Comparison of ENCODE assay signal across 9 cellular contexts in the genomic region with DNA sequence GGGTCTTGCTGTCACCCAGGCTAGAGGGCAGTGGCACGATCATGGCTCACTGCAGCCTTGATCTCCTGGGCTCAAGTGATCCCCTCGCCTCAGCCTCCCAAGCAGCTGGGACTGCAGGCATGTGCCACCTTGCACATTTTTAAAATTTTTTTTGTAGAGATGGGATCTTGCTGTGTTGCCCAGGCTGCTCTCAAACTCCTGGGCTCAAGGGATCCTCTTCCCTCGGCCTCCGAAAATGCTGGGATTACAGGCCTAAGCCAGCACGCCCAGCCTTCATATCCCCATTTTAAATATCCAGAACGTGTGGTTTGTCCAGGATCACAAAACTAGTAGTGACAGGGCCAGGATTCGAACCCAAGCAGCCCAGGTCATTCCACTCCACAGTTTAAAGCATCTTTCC. TPM values are rescaled to one million over a fixed set of nuclear protein-coding genes. Genes with fewer than 3 reads are reported as not detected.
A peak's percentile ranks its signal among the peaks of the same experiment; 100 is the strongest.
DNase-seq lines count a peak whose midpoint lies in the region; ATAC-seq and TF ChIP-seq lines count a peak whose summit lies in the region.
"Not testable (repeated sequence)": the region's sequence is repeated elsewhere in the genome, so short reads cannot be mapped to it uniquely, and the experiment has no call there.
"Had no signal": no experiment of that assay in that cellular context is flagged by ENCODE, and none has a peak within 500 bp of the region (broad histone marks: within the 10 kb centered on the region; RNA-seq: fewer than 3 reads in every experiment).

No MANE protein-coding gene starts in this region.

- not testable (repeated sequence) for TF ChIP-seq EP300 in sigmoid colon (IDR thresholded peaks at IDR 0.05)

- not testable (repeated sequence) for H3F3A ChIP-seq in PC-9 (ENCODE audit: insufficient read depth, low read depth)

- intact Hi-C loops in CD4-positive, alpha-beta memory T cell (cut with micrococcal nuclease), result loop anchor here (1.0 kb wide), 1 partner anchor 17 kb away; no protein-coding TSS in a partner anchor
- intact Hi-C loops in HCT116 (cut with micrococcal nuclease), result not testable (repeated sequence)
- intact Hi-C loops in PC-9 (cut with micrococcal nuclease; ENCODE audit: unreplicated experiment), result loop anchor here (2.0 to 5.0 kb wide), 2 partner anchors 77 to 180 kb away; no protein-coding TSS in a partner anchor
- intact Hi-C loops in naive thymus-derived CD4-positive, alpha-beta T cell (cut with micrococcal nuclease), result loop anchor here (1.0 to 5.0 kb wide), 6 partner anchors 17 to 465 kb away; no protein-coding TSS in a partner anchor
- intact Hi-C loops in sigmoid colon (cut with DNase I), result loop anchor here (2.0 kb wide), 1 partner anchor 17 kb away; no protein-coding TSS in a partner anchor

- CTCF ChIA-PET in CD4-positive, alpha-beta memory T cell (lab: Charles Lee; ENCODE audit: partially characterized antibody), result interaction anchor here (0.7 to 2.7 kb wide), 11 partner anchors 15 to 463 kb away, joined by 3 to 24 read pairs (median 4); no protein-coding TSS in a partner anchor
- CTCF ChIA-PET in HCT116 (lab: Charles Lee), result interaction anchor here (1.1 to 1.7 kb wide), 6 partner anchors 11 to 819 kb away, joined by 3 to 13 read pairs (median 4); no protein-coding TSS in a partner anchor
- CTCF ChIA-PET in PC-9 (lab: Charles Lee), result interaction anchor here (1.0 kb wide), 1 partner anchor 153 kb away, joined by 3 read pairs; no protein-coding TSS in a partner anchor
- CTCF ChIA-PET in activated CD8-positive, alpha-beta memory T cell treated with anti-CD3 and anti-CD28 coated beads, Interleukin-2, amount 10 ng/mL, durations not matched to agents 7 days and 5 days (lab: Charles Lee), result interaction anchor here (0.8 to 2.5 kb wide), 8 partner anchors 8 to 464 kb away, joined by 3 to 10 read pairs (median 4); no protein-coding TSS in a partner anchor
- CTCF ChIA-PET in naive thymus-derived CD4-positive, alpha-beta T cell (lab: Charles Lee), result interaction anchor here (0.6 to 1.5 kb wide), 5 partner anchors 13 to 223 kb away, joined by 3 to 11 read pairs (median 4); a partner anchor contains a TSS

- H3K9ac ChIP-seq in HCT116 (ENCODE audit: low read length), result not testable (repeated sequence)

- H3K4me2 ChIP-seq in HCT116 (ENCODE audit: low read length) (peak overlapping the region; percentile 64), PC-9 (peak overlapping the region; percentile 80; the same call in 1 of the 2 replicates)

- not testable (repeated sequence) for H3K79me2 ChIP-seq in HCT116 (ENCODE audit: insufficient read depth, low read length); PC-9 (ENCODE audit: low read depth)

- not testable (repeated sequence) for ATAC-seq in HCT116; activated CD8-positive, alpha-beta memory T cell treated with anti-CD3 and anti-CD28 coated beads, Interleukin-2, amount 10 ng/mL, durations not matched to agents 7 days and 5 days; effector memory CD8-positive, alpha-beta T cell (replicated peaks); naive thymus-derived CD4-positive, alpha-beta T cell

- TF ChIP-seq POLR2A in HCT116 (IDR thresholded peaks at IDR 0.05; ENCODE audit: borderline replicate concordance, extremely low read depth, insufficient read depth, insufficient read length); sigmoid colon (IDR thresholded peaks at IDR 0.05): not testable (repeated sequence)

- H3K4me3 ChIP-seq in CD4-positive, alpha-beta memory T cell (ENCODE audit: low read length in 2 of 2); PC-9: not testable (repeated sequence)
- H3K4me3 ChIP-seq in HCT116 (replicated peaks in 1 of 2; ENCODE audit: low read depth in 1 of 2, low read length in 2 of 2), result peak overlapping the region in 1 of 2 experiments; percentile 28; a peak in 2 of 4 replicates
- H3K4me3 ChIP-seq in naive thymus-derived CD4-positive, alpha-beta T cell (ENCODE audit: low read length), result peak overlapping the region; percentile 41
- peak overlapping the region in 1 of 4 donors; percentile 25 for H3K4me3 ChIP-seq in sigmoid colon

- BruUV-seq in HCT116 (replicated peaks; lab: Mats Ljungman, UMichigan); PC-9 (replicated peaks; lab: Mats Ljungman, UMichigan): not testable (repeated sequence)

- not testable (repeated sequence) for H3K36me3 Mint-ChIP-seq in CD4-positive, alpha-beta memory T cell; activated CD8-positive, alpha-beta memory T cell treated with anti-CD3 and anti-CD28 coated beads, Interleukin-2, amount 10 ng/mL, durations not matched to agents 7 days and 5 days; effector memory CD8-positive, alpha-beta T cell (ENCODE audit: insufficient read depth); naive thymus-derived CD4-positive, alpha-beta T cell

- not testable (repeated sequence) for H3K27me3 ChIP-seq in CD4-positive, alpha-beta memory T cell (ENCODE audit: insufficient read depth, low read length); HCT116 (ENCODE audit: insufficient read depth, low read length); PC-9 (ENCODE audit: insufficient read depth, low read depth); naive thymus-derived CD4-positive, alpha-beta T cell (ENCODE audit: control insufficient read depth in 2 of 2, insufficient read depth in 2 of 2, low read length in 2 of 2); sigmoid colon

- not testable (repeated sequence) for H4K20me1 ChIP-seq in HCT116 (ENCODE audit: insufficient read depth); PC-9 (ENCODE audit: insufficient read depth)

- POLR2A ChIA-PET in CD4-positive, alpha-beta memory T cell (lab: Charles Lee; ENCODE audit: partially characterized antibody), result interaction anchor here (0.7 to 1.4 kb wide), 3 partner anchors 157 to 200 kb away, joined by 3 read pairs; no protein-coding TSS in a partner anchor
- POLR2A ChIA-PET in HCT116 (lab: Charles Lee); PC-9 (lab: Charles Lee; ENCODE audit: unreplicated experiment); naive thymus-derived CD4-positive, alpha-beta T cell (lab: Charles Lee): not testable (repeated sequence)

- whole genome bisulfite sequencing in sigmoid colon, 2 donors, result 74 to 78% methylated on average over 7 of the region's 7 CpGs

- H3K36me3 ChIP-seq in CD4-positive, alpha-beta memory T cell (ENCODE audit: insufficient read depth, low read length); HCT116 (ENCODE audit: control insufficient read depth in 1 of 2, insufficient read depth in 2 of 2, low read length in 2 of 2); PC-9 (ENCODE audit: low read depth); naive thymus-derived CD4-positive, alpha-beta T cell (ENCODE audit: control insufficient read depth in 2 of 3, insufficient read depth in 3 of 3, low read length in 3 of 3); sigmoid colon: not testable (repeated sequence)

- not testable (repeated sequence) for TF ChIP-seq CTCF in HCT116 (IDR thresholded peaks at IDR 0.05 in 2 of 3, conservative IDR thresholded peaks at IDR 0.05 in 1 of 3; ENCODE audit: borderline replicate concordance in 1 of 3, insufficient read depth in 1 of 3, low read depth in 2 of 3, low read length in 2 of 3); PC-9 (conservative IDR thresholded peaks at IDR 0.05); sigmoid colon (IDR thresholded peaks at IDR 0.05)

- peaks cover 16% of the 10 kb centered on the region for H3K4me1 ChIP-seq in CD4-positive, alpha-beta memory T cell (ENCODE audit: insufficient read depth, low read length)
- peaks cover 0 to 13% of the 10 kb centered on the region in 2 experiments; a peak in 2 of 4 replicates for H3K4me1 ChIP-seq in HCT116 (ENCODE audit: control insufficient read depth in 1 of 2, insufficient read depth in 2 of 2, low read length in 2 of 2)
- not testable (repeated sequence) for H3K4me1 ChIP-seq in PC-9 (replicated peaks; ENCODE audit: insufficient read depth)
- H3K4me1 ChIP-seq in naive thymus-derived CD4-positive, alpha-beta T cell (ENCODE audit: control insufficient read depth in 2 of 2, insufficient read depth in 2 of 2, low read length in 2 of 2), result peaks cover 15 to 16% of the 10 kb centered on the region in 2 donors
- H3K4me1 ChIP-seq in sigmoid colon, result peaks cover 0 to 15% (median 7%) of the 10 kb centered on the region in 4 donors

- DNase-seq in CD4-positive, alpha-beta memory T cell; HCT116 (ENCODE audit: low read depth, low spot score); PC-9; activated CD8-positive, alpha-beta memory T cell treated with anti-CD3 and anti-CD28 coated beads, Interleukin-2, amount 10 ng/mL, durations not matched to agents 7 days and 5 days; effector memory CD8-positive, alpha-beta T cell; naive thymus-derived CD4-positive, alpha-beta T cell; sigmoid colon: not testable (repeated sequence)

- peak overlapping the region; percentile 68 for H2AFZ ChIP-seq in HCT116 (ENCODE audit: low read depth, low read length, poor library complexity, severe bottlenecking)
- not testable (repeated sequence) for H2AFZ ChIP-seq in PC-9

- H3K27me3 Mint-ChIP-seq in CD4-positive, alpha-beta memory T cell; effector memory CD8-positive, alpha-beta T cell: not testable (repeated sequence)
- peaks cover 23% of the 10 kb centered on the region for H3K27me3 Mint-ChIP-seq in activated CD8-positive, alpha-beta memory T cell treated with anti-CD3 and anti-CD28 coated beads, Interleukin-2, amount 10 ng/mL, durations not matched to agents 7 days and 5 days
- H3K27me3 Mint-ChIP-seq in naive thymus-derived CD4-positive, alpha-beta T cell, result peaks cover 0 to 33% (median 0%) of the 10 kb centered on the region in 5 donors

- H3K27ac ChIP-seq in CD4-positive, alpha-beta memory T cell (ENCODE audit: low read depth, low read length); HCT116 (ENCODE audit: low read depth, low read length); PC-9; naive thymus-derived CD4-positive, alpha-beta T cell (ENCODE audit: low read depth, low read length): not testable (repeated sequence)
- H3K27ac ChIP-seq in sigmoid colon, result peak overlapping the region in 3 of 4 donors; percentile 41 to 74 (median 70)

- not testable (repeated sequence) for H3K9me2 ChIP-seq in HCT116 (ENCODE audit: insufficient read depth); PC-9 (ENCODE audit: insufficient read depth)

- H3K9me3 ChIP-seq in CD4-positive, alpha-beta memory T cell (ENCODE audit: control insufficient read depth in 1 of 2, low read length in 2 of 2); HCT116 (ENCODE audit: control insufficient read depth in 1 of 2, insufficient read depth in 1 of 2, low read depth in 1 of 2, low read length in 2 of 2); PC-9 (ENCODE audit: insufficient read depth, low read depth); naive thymus-derived CD4-positive, alpha-beta T cell (ENCODE audit: control insufficient read depth in 2 of 3, low read length in 3 of 3); sigmoid colon: not testable (repeated sequence)

- not testable (repeated sequence) for TF ChIP-seq RAD21 in HCT116 (IDR thresholded peaks at IDR 0.05; ENCODE audit: low read depth)

- RAD21 ChIA-PET in HCT116 (lab: Charles Lee; ENCODE audit: low non-redundant PET in 1 of 2, low total read pairs in 2 of 2, uncharacterized antibody in 2 of 2, unreplicated experiment in 2 of 2), result interaction anchor here in 1 of 2 experiments (1.2 kb wide), 1 partner anchor 17 kb away, joined by 6 read pairs; no protein-coding TSS in a partner anchor

- H3K27ac Mint-ChIP-seq in CD4-positive, alpha-beta memory T cell, result peak overlapping the region; percentile 68 to 96 (median 94)
- not testable (repeated sequence) for H3K27ac Mint-ChIP-seq in activated CD8-positive, alpha-beta memory T cell treated with anti-CD3 and anti-CD28 coated beads, Interleukin-2, amount 10 ng/mL, durations not matched to agents 7 days and 5 days
- peak overlapping the region; percentile 75 to 87 for H3K27ac Mint-ChIP-seq in effector memory CD8-positive, alpha-beta T cell
- H3K27ac Mint-ChIP-seq in naive thymus-derived CD4-positive, alpha-beta T cell, result peak overlapping the region in 8 of 9 donors; percentile 3 to 96 (median 78)

- H3K4me1 Mint-ChIP-seq in CD4-positive, alpha-beta memory T cell, result peaks cover 12 to 30% (median 22%) of the 10 kb centered on the region in 4 donors
- H3K4me1 Mint-ChIP-seq in activated CD8-positive, alpha-beta memory T cell treated with anti-CD3 and anti-CD28 coated beads, Interleukin-2, amount 10 ng/mL, durations not matched to agents 7 days and 5 days, result peaks cover 13% of the 10 kb centered on the region
- peaks cover 28 to 33% of the 10 kb centered on the region in 2 donors for H3K4me1 Mint-ChIP-seq in effector memory CD8-positive, alpha-beta T cell (ENCODE audit: low read depth in 2 of 2)
- peaks cover 14 to 26% (median 21%) of the 10 kb centered on the region in 7 donors for H3K4me1 Mint-ChIP-seq in naive thymus-derived CD4-positive, alpha-beta T cell

- H3K9me3 Mint-ChIP-seq in CD4-positive, alpha-beta memory T cell; activated CD8-positive, alpha-beta memory T cell treated with anti-CD3 and anti-CD28 coated beads, Interleukin-2, amount 10 ng/mL, durations not matched to agents 7 days and 5 days (ENCODE audit: low read depth); effector memory CD8-positive, alpha-beta T cell; naive thymus-derived CD4-positive, alpha-beta T cell: not testable (repeated sequence)

- peak overlapping the region in 6 of 8 donors; percentile 82 to 88 (median 86) for H3K4me3 Mint-ChIP-seq in CD4-positive, alpha-beta memory T cell
- H3K4me3 Mint-ChIP-seq in activated CD8-positive, alpha-beta memory T cell treated with anti-CD3 and anti-CD28 coated beads, Interleukin-2, amount 10 ng/mL, durations not matched to agents 7 days and 5 days, result peak overlapping the region; percentile 40
- H3K4me3 Mint-ChIP-seq in effector memory CD8-positive, alpha-beta T cell, result peak overlapping the region; percentile 76 to 82
- peak overlapping the region in 7 of 10 donors; percentile 78 to 88 (median 84) for H3K4me3 Mint-ChIP-seq in naive thymus-derived CD4-positive, alpha-beta T cell

RNA-seq across cellular contexts. Expression of a gene that starts 13.1 kb away (rescaled TPM):
- not detected for total RNA-seq in CD4-positive, alpha-beta memory T cell
- not detected for polyA plus RNA-seq in CD4-positive, alpha-beta memory T cell
- total RNA-seq in HCT116 (2021; ENCODE audit: unreplicated experiment), result not detected
- 0.14 and 0.21 TPM in 2 replicates for polyA plus RNA-seq in HCT116 (2012)
- not detected in 2 replicates for total RNA-seq in PC-9 (2021)
- not detected for total RNA-seq in activated CD8-positive, alpha-beta memory T cell treated with anti-CD3 and anti-CD28 coated beads, Interleukin-2, amount 10 ng/mL, durations not matched to agents 7 days and 5 days
- 1 to 10 TPM in 1 of 5 experiments, under 1 TPM in 2, not detected in 2; 0.32 to 1.1 (median 0.96) TPM for total RNA-seq in naive thymus-derived CD4-positive, alpha-beta T cell
- polyA plus RNA-seq in naive thymus-derived CD4-positive, alpha-beta T cell, result not detected
- not detected for total RNA-seq in sigmoid colon
- not detected for polyA plus RNA-seq in sigmoid colon
- total RNA-seq: HT-29, SJCRH30 had no signal

RNA-seq across cellular contexts. Expression of a gene that starts 39.1 kb away (rescaled TPM):
- not detected for total RNA-seq in CD4-positive, alpha-beta memory T cell
- polyA plus RNA-seq in CD4-positive, alpha-beta memory T cell, result not detected
- not detected for total RNA-seq in HCT116 (2021; ENCODE audit: unreplicated experiment)
- not detected in 2 replicates for polyA plus RNA-seq in HCT116 (2012)
- total RNA-seq in PC-9 (2021), result not detected in 2 replicates
- total RNA-seq in activated CD8-positive, alpha-beta memory T cell treated with anti-CD3 and anti-CD28 coated beads, Interleukin-2, amount 10 ng/mL, durations not matched to agents 7 days and 5 days, result not detected
- not detected for total RNA-seq in naive thymus-derived CD4-positive, alpha-beta T cell
- not detected for polyA plus RNA-seq in naive thymus-derived CD4-positive, alpha-beta T cell
- total RNA-seq in sigmoid colon, result not detected
- polyA plus RNA-seq in sigmoid colon, result not detected
- total RNA-seq: HT-29, SJCRH30 had no signal
